Comparison of ENCODE assay signal across 1 cellular context in the genomic region with DNA sequence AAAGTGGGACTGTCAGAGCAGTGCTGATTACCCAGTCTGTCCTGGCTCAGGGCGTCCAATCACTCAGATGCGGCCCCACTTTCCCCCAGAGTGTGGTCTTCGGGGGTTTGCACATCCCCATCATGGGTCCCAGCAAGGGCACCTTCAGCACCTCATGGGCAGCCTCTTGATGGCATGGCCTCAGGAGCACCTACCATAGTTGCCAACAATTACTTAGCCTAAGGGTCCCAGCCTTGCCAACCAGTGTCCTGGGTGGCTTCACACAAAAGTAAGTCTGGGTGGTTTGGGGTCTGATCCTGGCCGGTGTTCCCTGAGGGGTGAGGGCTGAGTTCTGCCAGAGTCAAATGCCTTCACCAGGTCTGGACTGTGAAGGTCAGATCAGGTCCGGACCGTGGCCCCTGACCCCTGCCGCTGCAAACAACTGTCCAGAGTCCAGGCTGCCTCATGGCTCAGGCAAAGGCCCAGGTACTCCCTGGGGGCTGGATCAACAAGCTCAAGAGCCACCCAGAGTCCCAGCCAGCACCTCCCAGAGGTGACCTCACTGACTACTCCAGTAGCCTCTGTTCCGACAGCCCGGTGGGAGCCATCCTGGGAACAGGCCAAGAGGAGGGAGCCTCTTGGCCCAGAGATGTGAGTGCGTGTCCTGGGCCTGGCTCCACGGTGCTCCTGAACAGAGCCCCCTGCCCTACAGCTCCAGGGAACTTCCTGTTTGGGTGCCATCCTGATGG.
TF ChIP-seq lines count a peak whose summit lies in the region.

No MANE protein-coding gene starts in this region.

TF ChIP-seq in HepG2, 621 proteins besides CTCF, POLR2A, EP300 and RAD21 (continued from another document and continues in another):
- TF ChIP-seq TCF12 (IDR thresholded peaks at IDR 0.05) (no peak), TCF12 (CRISPR knock-in tag; IDR thresholded peaks at IDR 0.05) (0 out of 2 replicates have a peak, but pooled peaks have one; percentile 43), ARHGAP35 (CRISPR knock-in tag; IDR thresholded peaks at IDR 0.05; ENCODE audit: borderline replicate concordance) (no peak), ZFX (CRISPR knock-in tag; IDR thresholded peaks at IDR 0.05; ENCODE audit: low read depth) (peak; percentile 80), TERF1 (CRISPR knock-in tag; IDR thresholded peaks at IDR 0.05) (no peak), ZNF136 (CRISPR knock-in tag; IDR thresholded peaks at IDR 0.05; ENCODE audit: low read depth) (no peak), NFE2L2 (IDR thresholded peaks at IDR 0.05; ENCODE audit: low read length) (no peak), ZNF138 (CRISPR knock-in tag; IDR thresholded peaks at IDR 0.05; ENCODE audit: low read depth) (no peak), ZNF234 (CRISPR knock-in tag; conservative IDR thresholded peaks at IDR 0.05) (no peak), ZBTB7B (CRISPR knock-in tag; IDR thresholded peaks at IDR 0.05) (peak; percentile 88), THAP11 (CRISPR knock-in tag; IDR thresholded peaks at IDR 0.05) (peak; percentile 58; the same call in 1 of the 2 replicates), ZNF180 (CRISPR knock-in tag; IDR thresholded peaks at IDR 0.05; ENCODE audit: borderline replicate concordance, low read depth) (no peak), ZNF616 (CRISPR knock-in tag; IDR thresholded peaks at IDR 0.05; ENCODE audit: low read depth) (no peak), ZNF879 (CRISPR knock-in tag; IDR thresholded peaks at IDR 0.05) (no peak), ZBTB42 (CRISPR knock-in tag; IDR thresholded peaks at IDR 0.05) (peak; percentile 87; the same call in 1 of the 2 replicates), HOXA5 (CRISPR knock-in tag; IDR thresholded peaks at IDR 0.05) (no peak), SKIL (CRISPR knock-in tag; IDR thresholded peaks at IDR 0.05; ENCODE audit: borderline replicate concordance) (peak; percentile 49; the same call in 1 of the 2 replicates), ZNF781 (CRISPR knock-in tag; IDR thresholded peaks at IDR 0.05; ENCODE audit: borderline replicate concordance, not compliant biosample characterization) (no peak), U2AF1 (optimal IDR thresholded peaks at IDR 0.05; ENCODE audit: low read depth, low read length) (no peak), ZNF784 (CRISPR knock-in tag; IDR thresholded peaks at IDR 0.05; ENCODE audit: borderline replicate concordance) (no peak), NRL (CRISPR knock-in tag; IDR thresholded peaks at IDR 0.05; ENCODE audit: borderline replicate concordance) (peak; percentile 20; the same call in 1 of the 2 replicates), TOPORS (CRISPR knock-in tag; IDR thresholded peaks at IDR 0.05) (0 out of 2 replicates have a peak, but pooled peaks have one; percentile 56), MED8 (CRISPR knock-in tag; IDR thresholded peaks at IDR 0.05; ENCODE audit: insufficient replicate concordance) (no peak), MEF2D (CRISPR knock-in tag; IDR thresholded peaks at IDR 0.05) (peak; percentile 39; the same call in 1 of the 2 replicates), ZMYM2 (CRISPR knock-in tag; IDR thresholded peaks at IDR 0.05) (peak; percentile 73; the same call in 1 of the 2 replicates), ZNF563 (CRISPR knock-in tag; IDR thresholded peaks at IDR 0.05) (no peak), REXO4 (CRISPR knock-in tag; IDR thresholded peaks at IDR 0.05; ENCODE audit: borderline replicate concordance) (no peak), SKI (IDR thresholded peaks at IDR 0.05; ENCODE audit: partially characterized antibody) (peak; percentile 9), GATAD2A (CRISPR knock-in tag; IDR thresholded peaks at IDR 0.05) (peak; percentile 69), FOXO4 (CRISPR knock-in tag; conservative IDR thresholded peaks at IDR 0.05) (no peak), HDAC2 (CRISPR knock-in tag; IDR thresholded peaks at IDR 0.05) (peak; percentile 75)
- TF ChIP-seq, protein P1, sequence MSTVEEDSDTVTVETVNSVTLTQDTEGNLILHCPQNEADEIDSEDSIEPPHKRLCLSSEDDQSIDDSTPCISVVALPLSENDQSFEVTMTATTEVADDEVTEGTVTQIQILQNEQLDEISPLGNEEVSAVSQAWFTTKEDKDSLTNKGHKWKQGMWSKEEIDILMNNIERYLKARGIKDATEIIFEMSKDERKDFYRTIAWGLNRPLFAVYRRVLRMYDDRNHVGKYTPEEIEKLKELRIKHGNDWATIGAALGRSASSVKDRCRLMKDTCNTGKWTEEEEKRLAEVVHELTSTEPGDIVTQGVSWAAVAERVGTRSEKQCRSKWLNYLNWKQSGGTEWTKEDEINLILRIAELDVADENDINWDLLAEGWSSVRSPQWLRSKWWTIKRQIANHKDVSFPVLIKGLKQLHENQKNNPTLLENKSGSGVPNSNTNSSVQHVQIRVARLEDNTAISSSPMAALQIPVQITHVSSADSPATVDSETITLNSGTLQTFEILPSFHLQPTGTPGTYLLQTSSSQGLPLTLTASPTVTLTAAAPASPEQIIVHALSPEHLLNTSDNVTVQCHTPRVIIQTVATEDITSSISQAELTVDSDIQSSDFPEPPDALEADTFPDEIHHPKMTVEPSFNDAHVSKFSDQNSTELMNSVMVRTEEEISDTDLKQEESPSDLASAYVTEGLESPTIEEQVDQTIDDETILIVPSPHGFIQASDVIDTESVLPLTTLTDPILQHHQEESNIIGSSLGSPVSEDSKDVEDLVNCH (CRISPR knock-in tag; IDR thresholded peaks at IDR 0.05), result no peak
- TF ChIP-seq, protein P2, sequence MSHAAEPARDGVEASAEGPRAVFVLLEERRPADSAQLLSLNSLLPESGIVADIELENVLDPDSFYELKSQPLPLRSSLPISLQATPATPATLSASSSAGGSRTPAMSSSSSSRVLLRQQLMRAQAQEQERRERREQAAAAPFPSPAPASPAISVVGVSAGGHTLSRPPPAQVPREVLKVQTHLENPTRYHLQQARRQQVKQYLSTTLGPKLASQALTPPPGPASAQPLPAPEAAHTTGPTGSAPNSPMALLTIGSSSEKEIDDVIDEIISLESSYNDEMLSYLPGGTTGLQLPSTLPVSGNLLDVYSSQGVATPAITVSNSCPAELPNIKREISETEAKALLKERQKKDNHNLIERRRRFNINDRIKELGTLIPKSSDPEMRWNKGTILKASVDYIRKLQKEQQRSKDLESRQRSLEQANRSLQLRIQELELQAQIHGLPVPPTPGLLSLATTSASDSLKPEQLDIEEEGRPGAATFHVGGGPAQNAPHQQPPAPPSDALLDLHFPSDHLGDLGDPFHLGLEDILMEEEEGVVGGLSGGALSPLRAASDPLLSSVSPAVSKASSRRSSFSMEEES (CRISPR knock-in tag; IDR thresholded peaks at IDR 0.05), result 0 out of 2 replicates have a peak, but pooled peaks have one; percentile 44
- TF ChIP-seq, protein P3, sequence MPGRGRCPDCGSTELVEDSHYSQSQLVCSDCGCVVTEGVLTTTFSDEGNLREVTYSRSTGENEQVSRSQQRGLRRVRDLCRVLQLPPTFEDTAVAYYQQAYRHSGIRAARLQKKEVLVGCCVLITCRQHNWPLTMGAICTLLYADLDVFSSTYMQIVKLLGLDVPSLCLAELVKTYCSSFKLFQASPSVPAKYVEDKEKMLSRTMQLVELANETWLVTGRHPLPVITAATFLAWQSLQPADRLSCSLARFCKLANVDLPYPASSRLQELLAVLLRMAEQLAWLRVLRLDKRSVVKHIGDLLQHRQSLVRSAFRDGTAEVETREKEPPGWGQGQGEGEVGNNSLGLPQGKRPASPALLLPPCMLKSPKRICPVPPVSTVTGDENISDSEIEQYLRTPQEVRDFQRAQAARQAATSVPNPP (CRISPR knock-in tag; IDR thresholded peaks at IDR 0.05), result no peak
- TF ChIP-seq, protein P4, sequence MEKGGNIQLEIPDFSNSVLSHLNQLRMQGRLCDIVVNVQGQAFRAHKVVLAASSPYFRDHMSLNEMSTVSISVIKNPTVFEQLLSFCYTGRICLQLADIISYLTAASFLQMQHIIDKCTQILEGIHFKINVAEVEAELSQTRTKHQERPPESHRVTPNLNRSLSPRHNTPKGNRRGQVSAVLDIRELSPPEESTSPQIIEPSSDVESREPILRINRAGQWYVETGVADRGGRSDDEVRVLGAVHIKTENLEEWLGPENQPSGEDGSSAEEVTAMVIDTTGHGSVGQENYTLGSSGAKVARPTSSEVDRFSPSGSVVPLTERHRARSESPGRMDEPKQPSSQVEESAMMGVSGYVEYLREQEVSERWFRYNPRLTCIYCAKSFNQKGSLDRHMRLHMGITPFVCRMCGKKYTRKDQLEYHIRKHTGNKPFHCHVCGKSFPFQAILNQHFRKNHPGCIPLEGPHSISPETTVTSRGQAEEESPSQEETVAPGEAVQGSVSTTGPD (CRISPR knock-in tag; IDR thresholded peaks at IDR 0.05), result no peak
- TF ChIP-seq, protein P5, sequence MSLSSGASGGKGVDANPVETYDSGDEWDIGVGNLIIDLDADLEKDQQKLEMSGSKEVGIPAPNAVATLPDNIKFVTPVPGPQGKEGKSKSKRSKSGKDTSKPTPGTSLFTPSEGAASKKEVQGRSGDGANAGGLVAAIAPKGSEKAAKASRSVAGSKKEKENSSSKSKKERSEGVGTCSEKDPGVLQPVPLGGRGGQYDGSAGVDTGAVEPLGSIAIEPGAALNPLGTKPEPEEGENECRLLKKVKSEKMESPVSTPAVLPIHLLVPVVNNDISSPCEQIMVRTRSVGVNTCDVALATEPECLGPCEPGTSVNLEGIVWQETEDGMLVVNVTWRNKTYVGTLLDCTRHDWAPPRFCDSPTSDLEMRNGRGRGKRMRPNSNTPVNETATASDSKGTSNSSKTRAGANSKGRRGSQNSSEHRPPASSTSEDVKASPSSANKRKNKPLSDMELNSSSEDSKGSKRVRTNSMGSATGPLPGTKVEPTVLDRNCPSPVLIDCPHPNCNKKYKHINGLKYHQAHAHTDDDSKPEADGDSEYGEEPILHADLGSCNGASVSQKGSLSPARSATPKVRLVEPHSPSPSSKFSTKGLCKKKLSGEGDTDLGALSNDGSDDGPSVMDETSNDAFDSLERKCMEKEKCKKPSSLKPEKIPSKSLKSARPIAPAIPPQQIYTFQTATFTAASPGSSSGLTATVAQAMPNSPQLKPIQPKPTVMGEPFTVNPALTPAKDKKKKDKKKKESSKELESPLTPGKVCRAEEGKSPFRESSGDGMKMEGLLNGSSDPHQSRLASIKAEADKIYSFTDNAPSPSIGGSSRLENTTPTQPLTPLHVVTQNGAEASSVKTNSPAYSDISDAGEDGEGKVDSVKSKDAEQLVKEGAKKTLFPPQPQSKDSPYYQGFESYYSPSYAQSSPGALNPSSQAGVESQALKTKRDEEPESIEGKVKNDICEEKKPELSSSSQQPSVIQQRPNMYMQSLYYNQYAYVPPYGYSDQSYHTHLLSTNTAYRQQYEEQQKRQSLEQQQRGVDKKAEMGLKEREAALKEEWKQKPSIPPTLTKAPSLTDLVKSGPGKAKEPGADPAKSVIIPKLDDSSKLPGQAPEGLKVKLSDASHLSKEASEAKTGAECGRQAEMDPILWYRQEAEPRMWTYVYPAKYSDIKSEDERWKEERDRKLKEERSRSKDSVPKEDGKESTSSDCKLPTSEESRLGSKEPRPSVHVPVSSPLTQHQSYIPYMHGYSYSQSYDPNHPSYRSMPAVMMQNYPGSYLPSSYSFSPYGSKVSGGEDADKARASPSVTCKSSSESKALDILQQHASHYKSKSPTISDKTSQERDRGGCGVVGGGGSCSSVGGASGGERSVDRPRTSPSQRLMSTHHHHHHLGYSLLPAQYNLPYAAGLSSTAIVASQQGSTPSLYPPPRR (CRISPR knock-in tag; IDR thresholded peaks at IDR 0.05; ENCODE audit: borderline replicate concordance), result no peak; the same call in 1 of the 2 replicates
- TF ChIP-seq, protein P6, sequence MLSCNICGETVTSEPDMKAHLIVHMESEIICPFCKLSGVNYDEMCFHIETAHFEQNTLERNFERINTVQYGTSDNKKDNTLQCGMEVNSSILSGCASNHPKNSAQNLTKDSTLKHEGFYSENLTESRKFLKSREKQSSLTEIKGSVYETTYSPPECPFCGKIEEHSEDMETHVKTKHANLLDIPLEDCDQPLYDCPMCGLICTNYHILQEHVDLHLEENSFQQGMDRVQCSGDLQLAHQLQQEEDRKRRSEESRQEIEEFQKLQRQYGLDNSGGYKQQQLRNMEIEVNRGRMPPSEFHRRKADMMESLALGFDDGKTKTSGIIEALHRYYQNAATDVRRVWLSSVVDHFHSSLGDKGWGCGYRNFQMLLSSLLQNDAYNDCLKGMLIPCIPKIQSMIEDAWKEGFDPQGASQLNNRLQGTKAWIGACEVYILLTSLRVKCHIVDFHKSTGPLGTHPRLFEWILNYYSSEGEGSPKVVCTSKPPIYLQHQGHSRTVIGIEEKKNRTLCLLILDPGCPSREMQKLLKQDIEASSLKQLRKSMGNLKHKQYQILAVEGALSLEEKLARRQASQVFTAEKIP (CRISPR knock-in tag; IDR thresholded peaks at IDR 0.05; ENCODE audit: borderline replicate concordance), result no peak
